ENCODE assay signal across 1 cellular context in the genomic region with DNA sequence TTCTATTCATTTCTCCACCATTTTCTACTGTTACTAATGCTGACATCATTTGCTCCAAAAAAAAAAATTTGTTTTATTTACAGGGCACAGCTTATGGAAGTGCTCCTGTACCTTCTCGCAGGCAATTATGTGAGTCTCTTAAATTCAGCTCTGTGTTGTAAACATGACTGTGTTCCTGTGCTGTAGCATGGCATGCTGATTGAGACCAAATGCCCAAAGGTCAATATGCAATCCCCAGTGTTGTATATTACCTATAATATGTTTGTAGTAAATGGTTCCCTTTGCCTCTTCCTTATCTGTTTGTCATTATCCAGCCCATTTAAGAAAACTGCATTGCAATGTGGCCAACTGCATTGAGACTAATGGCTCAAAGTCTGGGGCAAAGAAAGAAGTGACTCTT.
TF ChIP-seq lines count a peak whose summit lies in the region.

No MANE protein-coding gene starts in this region.

TF ChIP-seq in GM23338, 12 proteins besides CTCF, POLR2A, EP300 and RAD21 (continued from another document):
- TF ChIP-seq ETS1 (IDR thresholded peaks at IDR 0.05) (no peak), POLR2AphosphoS5 (IDR thresholded peaks at IDR 0.05; ENCODE audit: low read depth) (no peak), NANOG (IDR thresholded peaks at IDR 0.05; ENCODE audit: borderline replicate concordance) (no peak)
- TF ChIP-seq, protein P1, sequence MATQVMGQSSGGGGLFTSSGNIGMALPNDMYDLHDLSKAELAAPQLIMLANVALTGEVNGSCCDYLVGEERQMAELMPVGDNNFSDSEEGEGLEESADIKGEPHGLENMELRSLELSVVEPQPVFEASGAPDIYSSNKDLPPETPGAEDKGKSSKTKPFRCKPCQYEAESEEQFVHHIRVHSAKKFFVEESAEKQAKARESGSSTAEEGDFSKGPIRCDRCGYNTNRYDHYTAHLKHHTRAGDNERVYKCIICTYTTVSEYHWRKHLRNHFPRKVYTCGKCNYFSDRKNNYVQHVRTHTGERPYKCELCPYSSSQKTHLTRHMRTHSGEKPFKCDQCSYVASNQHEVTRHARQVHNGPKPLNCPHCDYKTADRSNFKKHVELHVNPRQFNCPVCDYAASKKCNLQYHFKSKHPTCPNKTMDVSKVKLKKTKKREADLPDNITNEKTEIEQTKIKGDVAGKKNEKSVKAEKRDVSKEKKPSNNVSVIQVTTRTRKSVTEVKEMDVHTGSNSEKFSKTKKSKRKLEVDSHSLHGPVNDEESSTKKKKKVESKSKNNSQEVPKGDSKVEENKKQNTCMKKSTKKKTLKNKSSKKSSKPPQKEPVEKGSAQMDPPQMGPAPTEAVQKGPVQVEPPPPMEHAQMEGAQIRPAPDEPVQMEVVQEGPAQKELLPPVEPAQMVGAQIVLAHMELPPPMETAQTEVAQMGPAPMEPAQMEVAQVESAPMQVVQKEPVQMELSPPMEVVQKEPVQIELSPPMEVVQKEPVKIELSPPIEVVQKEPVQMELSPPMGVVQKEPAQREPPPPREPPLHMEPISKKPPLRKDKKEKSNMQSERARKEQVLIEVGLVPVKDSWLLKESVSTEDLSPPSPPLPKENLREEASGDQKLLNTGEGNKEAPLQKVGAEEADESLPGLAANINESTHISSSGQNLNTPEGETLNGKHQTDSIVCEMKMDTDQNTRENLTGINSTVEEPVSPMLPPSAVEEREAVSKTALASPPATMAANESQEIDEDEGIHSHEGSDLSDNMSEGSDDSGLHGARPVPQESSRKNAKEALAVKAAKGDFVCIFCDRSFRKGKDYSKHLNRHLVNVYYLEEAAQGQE (IDR thresholded peaks at IDR 0.05; ENCODE audit: unreplicated experiment) = no peak
